Comparison of ENCODE assay signal across 10 cellular contexts in genomic region chr2:36371963-36372391, GRCh38. TPM values are rescaled to one million over a fixed set of nuclear protein-coding genes. Genes with fewer than 3 reads are reported as not detected.
DNase-seq lines count a peak whose midpoint lies in the region; ATAC-seq and TF ChIP-seq lines count a peak whose summit lies in the region.
"Had no signal": no experiment of that assay in that cellular context is flagged by ENCODE, and none has a peak within 500 bp of the region (broad histone marks: within the 10 kb centered on the region; RNA-seq: fewer than 3 reads in every experiment).

No MANE protein-coding gene starts in this region.

- peaks cover 16 to 33% of the 10 kb centered on the region in 2 donors for H3K4me1 ChIP-seq in aorta (ENCODE audit: control insufficient read depth in 1 of 2, insufficient read depth in 2 of 2, low read length in 2 of 2)

- ATAC-seq in SK-N-SH treated with all-trans-retinoic acid at 6 μM for 48 hours (peak; percentile 12), aorta (ENCODE audit: low FRiP score) (no peak)

- H3K4me3 ChIP-seq in fibroblast of the aortic adventitia (ENCODE audit: low read depth, low read length) (no peak overlapping the region), aorta (ENCODE audit: low read length in 2 of 2) (no peak overlapping the region)

- H3K9me3 ChIP-seq in aorta (ENCODE audit: control insufficient read depth, low read length) = no peaks in the 10 kb centered on the region

- WGBS in aorta, 2 donors = 4 to 6% methylated on average over 2 of the region's 2 CpGs

- no peak overlapping the region for H3K27ac ChIP-seq in aorta (ENCODE audit: low read depth in 1 of 2, low read length in 2 of 2)

- H3K36me3 ChIP-seq in aorta (ENCODE audit: control insufficient read depth in 1 of 2, insufficient read depth in 2 of 2, low read length in 1 of 2) = no peaks in the 10 kb centered on the region

- no peaks in the 10 kb centered on the region for H3K27me3 ChIP-seq in aorta (ENCODE audit: control insufficient read depth in 1 of 2, insufficient read depth in 2 of 2, low read length in 1 of 2)

- TF ChIP-seq CTCF in fibroblast of the aortic adventitia (IDR thresholded peaks at IDR 0.05; ENCODE audit: insufficient read depth, low read length) = no peak

- in situ Hi-C loops in G401 (cut with HindIII; ENCODE audit: low sequenced_read_pairs) = no loop called here

- intact Hi-C loops in aorta (cut with DNase I) = no loop called here

- DNase-seq in G401 (ENCODE audit: low spot score) (peak; percentile 34), fibroblast of the aortic adventitia (ENCODE audit: low read depth) (peak; percentile 96), renal cortical epithelial cell (ENCODE audit: low read depth) (peak; percentile 98), NCI-H774 (lab: John Stamatoyannopoulos, UW) (no peak), DMS53 (lab: John Stamatoyannopoulos, UW) (no peak), aorta (no peak), SKM-1 (lab: John Stamatoyannopoulos, UW; ENCODE audit: unreplicated experiment) (no peak)
- DNase-seq: activated CD4-positive, alpha-beta T cell treated with anti-CD3 and anti-CD28 coated beads, Interleukin-2, amount 50 U/mL, for 4 hours; DMS79 treated with DMSO at 0.1 percent for 48 hours had no signal

TF ChIP-seq in SK-N-SH treated with all-trans-retinoic acid at 6 μM for 48 hours, 23 proteins besides CTCF, POLR2A, EP300 and RAD21:
- TF ChIP-seq PPARA (CRISPR knock-in tag; IDR thresholded peaks at IDR 0.05; ENCODE audit: borderline replicate concordance) = no peak
- TF ChIP-seq ZFP3 (CRISPR knock-in tag; IDR thresholded peaks at IDR 0.05) = peak; percentile 62; the same call in 1 of the 2 replicates
- no peak for TF ChIP-seq TSHZ2 (CRISPR knock-in tag; IDR thresholded peaks at IDR 0.05)
- TF ChIP-seq ISL1 (CRISPR knock-in tag; IDR thresholded peaks at IDR 0.05) = peak; percentile 99
- TF ChIP-seq GLIS3 (CRISPR knock-in tag; IDR thresholded peaks at IDR 0.05) = peak; percentile 95; the same call in 1 of the 2 replicates
- TF ChIP-seq CSDC2 (CRISPR knock-in tag; IDR thresholded peaks at IDR 0.05) = peak; percentile 95
- TF ChIP-seq TOX (CRISPR knock-in tag; IDR thresholded peaks at IDR 0.05; ENCODE audit: borderline replicate concordance) = peak; percentile 63; the same call in 1 of the 2 replicates
- TF ChIP-seq, protein P1, sequence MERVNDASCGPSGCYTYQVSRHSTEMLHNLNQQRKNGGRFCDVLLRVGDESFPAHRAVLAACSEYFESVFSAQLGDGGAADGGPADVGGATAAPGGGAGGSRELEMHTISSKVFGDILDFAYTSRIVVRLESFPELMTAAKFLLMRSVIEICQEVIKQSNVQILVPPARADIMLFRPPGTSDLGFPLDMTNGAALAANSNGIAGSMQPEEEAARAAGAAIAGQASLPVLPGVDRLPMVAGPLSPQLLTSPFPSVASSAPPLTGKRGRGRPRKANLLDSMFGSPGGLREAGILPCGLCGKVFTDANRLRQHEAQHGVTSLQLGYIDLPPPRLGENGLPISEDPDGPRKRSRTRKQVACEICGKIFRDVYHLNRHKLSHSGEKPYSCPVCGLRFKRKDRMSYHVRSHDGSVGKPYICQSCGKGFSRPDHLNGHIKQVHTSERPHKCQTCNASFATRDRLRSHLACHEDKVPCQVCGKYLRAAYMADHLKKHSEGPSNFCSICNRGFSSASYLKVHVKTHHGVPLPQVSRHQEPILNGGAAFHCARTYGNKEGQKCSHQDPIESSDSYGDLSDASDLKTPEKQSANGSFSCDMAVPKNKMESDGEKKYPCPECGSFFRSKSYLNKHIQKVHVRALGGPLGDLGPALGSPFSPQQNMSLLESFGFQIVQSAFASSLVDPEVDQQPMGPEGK (CRISPR knock-in tag; IDR thresholded peaks at IDR 0.05; ENCODE audit: borderline replicate concordance) = peak; percentile 70; the same call in 1 of the 2 replicates
- 0 out of 2 replicates have a peak, but pooled peaks have one; percentile 10 for TF ChIP-seq ESRRG (CRISPR knock-in tag; IDR thresholded peaks at IDR 0.05)
- peak; percentile 82 for TF ChIP-seq CREB5 (CRISPR knock-in tag; IDR thresholded peaks at IDR 0.05; ENCODE audit: low read depth)
- TF ChIP-seq ZC3H10 (CRISPR knock-in tag; IDR thresholded peaks at IDR 0.05) = no peak
TF ChIP-seq in SK-N-SH treated with all-trans-retinoic acid at 6 μM for 48 hours: peak in this region for 8.

RNA-seq across cellular contexts. Expression of gene CRIM1, which starts 16.4 kb away (rescaled TPM):
- total RNA-seq in G401 (2014; rRNA removed; shearing (Covaris generic)) = 32.1 and 43.4 TPM in 2 replicates
- 100 and 108 TPM in 2 replicates for total RNA-seq in fibroblast of the aortic adventitia (ENCODE audit: low replicate concordance)
- total RNA-seq in renal cortical epithelial cell = 299 and 669 TPM in 2 replicates
- total RNA-seq in aorta = 100 to 1,000 TPM; 228 to 727 TPM
- 10 to 100 TPM; 47.3 to 66.2 TPM for polyA plus RNA-seq in aorta

Comparison
In these comparisons a context has a peak if more than half of its experiments do, and no peak if none do; other contexts are left out.
1. DNase-seq: peak in G401 (single experiment), fibroblast of the aortic adventitia (single experiment) and renal cortical epithelial cell (single experiment); none in NCI-H774 (single experiment), DMS53 (single experiment), aorta (0 of 2) and SKM-1 (single experiment).